ENCODE assay signal across 14 cellular contexts in genomic region chr3:11908981-11909698, GRCh38.
DNase-seq lines count a peak whose midpoint lies in the region; ATAC-seq lines count a peak whose summit lies in the region.
"Had no signal": no experiment of that assay in that cellular context is flagged by ENCODE, and none has a peak within 500 bp of the region (broad histone marks: within the 10 kb centered on the region; RNA-seq: fewer than 3 reads in every experiment).

No MANE protein-coding gene starts in this region.

- DNase-seq in activated naive CD4-positive, alpha-beta T cell treated with Interleukin-2 at 50 U/mL for 16 hours, result peak; percentile 17
- DNase-seq in activated naive CD4-positive, alpha-beta T cell (lab: John Stamatoyannopoulos, UW), result no peak
- DNase-seq in T-cell, result peak in 1 of 34 experiments; percentile 2
- DNase-seq in effector memory CD8-positive, alpha-beta T cell, result no peak
- DNase-seq in GM19240 (ENCODE audit: insufficient read length, low spot score), result no peak
- no peak for DNase-seq in NCI-H2081 treated with DMSO at 0.1 percent for 48 hours (lab: John Stamatoyannopoulos, UW)
- DNase-seq: DND-41, GDM1, NCI-H1436, NCI-H2029 treated with DMSO at 0.1 percent for 48 hours, NCI-H510A treated with DMSO at 0.1 percent for 48 hours, SHP77 had no signal

- POLR2A ChIA-PET in T-cell (lab: Charles Lee), result no interaction called here

- CTCF ChIA-PET in T-cell (lab: Charles Lee), result no interaction called here

- peak in 3 of 4 experiments; percentile 16 to 44 (median 43) for ATAC-seq in T-cell (replicated peaks in 1 of 4)
- peak; percentile 76 for ATAC-seq in effector memory CD8-positive, alpha-beta T cell (replicated peaks)
- ATAC-seq in GM21737 (IDR thresholded peaks at IDR 0.05; ENCODE audit: unreplicated experiment), result no peak

- H3K27me3 Mint-ChIP-seq in T-cell, result peaks cover 0 to 2% of the 10 kb centered on the region in 2 donors
- H3K27me3 Mint-ChIP-seq in effector memory CD8-positive, alpha-beta T cell, result peaks cover 0 to 31% of the 10 kb centered on the region in 2 donors

- H3K4me1 Mint-ChIP-seq in T-cell, result peaks cover 0 to 19% (median 2%) of the 10 kb centered on the region in 3 donors
- peaks cover 20 to 25% of the 10 kb centered on the region in 2 donors for H3K4me1 Mint-ChIP-seq in effector memory CD8-positive, alpha-beta T cell (ENCODE audit: low read depth in 2 of 2)

- H3K27ac Mint-ChIP-seq in T-cell, result no peak overlapping the region
- H3K27ac Mint-ChIP-seq in effector memory CD8-positive, alpha-beta T cell, result peak overlapping the region; percentile 56 to 84

- peak overlapping the region in 2 of 3 donors; percentile 1 to 37 for H3K4me3 Mint-ChIP-seq in T-cell
- peak overlapping the region; percentile 75 to 77 for H3K4me3 Mint-ChIP-seq in effector memory CD8-positive, alpha-beta T cell

- no peaks in the 10 kb centered on the region for H3K9me3 Mint-ChIP-seq in T-cell
- no peaks in the 10 kb centered on the region for H3K9me3 Mint-ChIP-seq in effector memory CD8-positive, alpha-beta T cell
- H3K9me3 Mint-ChIP-seq: IgD-negative memory B cell had no signal

- no peaks in the 10 kb centered on the region for H3K36me3 Mint-ChIP-seq in T-cell
- H3K36me3 Mint-ChIP-seq in effector memory CD8-positive, alpha-beta T cell (ENCODE audit: insufficient read depth), result peaks cover 4% of the 10 kb centered on the region
- H3K36me3 Mint-ChIP-seq: IgD-negative memory B cell had no signal

Comparison
In these comparisons a context has a peak if more than half of its experiments do, and no peak if none do; other contexts are left out.
1. H3K27ac Mint-ChIP-seq: peak in effector memory CD8-positive, alpha-beta T cell (2 of 2); none in T-cell (0 of 2).